ENCODE assay signal across 13 cellular contexts in the genomic region with DNA sequence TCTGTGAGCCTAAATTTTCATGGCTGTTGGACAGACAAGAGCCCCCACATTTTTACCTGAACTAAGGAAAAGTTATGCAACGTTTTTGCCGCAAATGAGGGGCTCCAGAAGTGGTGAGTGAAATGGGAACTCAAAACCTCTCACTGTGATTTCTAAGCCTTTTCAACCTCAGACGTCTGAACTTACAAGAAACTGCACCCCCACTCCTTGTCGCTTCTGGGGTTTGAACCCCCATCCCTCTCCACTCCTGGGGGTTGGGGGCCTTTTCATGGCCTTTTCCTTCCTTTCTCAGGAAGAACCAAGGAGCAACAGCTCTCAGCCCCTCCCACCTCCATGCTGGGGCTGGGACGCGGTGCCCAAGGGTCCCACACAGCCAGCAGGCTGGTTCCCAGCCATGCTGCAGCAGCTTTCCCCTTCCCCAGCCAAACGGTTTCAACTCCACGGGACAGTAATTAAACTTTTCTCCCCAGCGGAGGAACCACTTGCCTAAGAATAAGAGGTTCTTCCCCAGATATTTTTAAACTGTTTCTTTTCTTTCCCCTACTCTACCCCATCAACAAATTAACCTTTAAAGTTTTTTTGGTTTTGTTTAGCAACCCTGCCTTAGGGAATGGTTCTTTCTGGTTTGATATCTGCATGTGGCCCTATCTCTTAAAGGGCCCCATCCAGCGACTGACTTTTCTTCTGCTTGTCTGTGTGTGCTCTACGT.
DNase-seq lines count a peak whose midpoint lies in the region; ATAC-seq and TF ChIP-seq lines count a peak whose summit lies in the region.
"Had no signal": no experiment of that assay in that cellular context is flagged by ENCODE, and none has a peak within 500 bp of the region (broad histone marks: within the 10 kb centered on the region; RNA-seq: fewer than 3 reads in every experiment).

No MANE protein-coding gene starts in this region.

- no peak overlapping the region for H3K4me3 ChIP-seq in colonic mucosa
- H3K4me3 ChIP-seq: right atrium auricular region had no signal

- ATAC-seq in HG02943 (IDR thresholded peaks at IDR 0.05; ENCODE audit: low read depth, unreplicated experiment): peak; percentile 27

- no peak for TF ChIP-seq CTCF in GM13976 (IDR thresholded peaks at IDR 0.05; ENCODE audit: borderline replicate concordance, control extremely low read depth, extremely low read depth, insufficient read depth, missing control alignments)
- no peak for TF ChIP-seq CTCF in GM20000 (IDR thresholded peaks at IDR 0.05; ENCODE audit: extremely low read depth, missing control alignments)
- no peak for TF ChIP-seq CTCF in colonic mucosa (IDR thresholded peaks at IDR 0.05)

- no peaks in the 10 kb centered on the region for H3K4me1 ChIP-seq in colonic mucosa
- H3K4me1 ChIP-seq: BE2C, right atrium auricular region had no signal

- peak; percentile 44; the same call in 1 of the 2 replicates for TF ChIP-seq POLR2A in Raji (IDR thresholded peaks at IDR 0.05; ENCODE audit: insufficient read depth, low read depth, low read length)

- H3K9me3 ChIP-seq in colonic mucosa: no peaks in the 10 kb centered on the region
- H3K9me3 ChIP-seq: BE2C had no signal

- H3K27me3 ChIP-seq in colonic mucosa: no peaks in the 10 kb centered on the region
- H3K27me3 ChIP-seq: BE2C, right atrium auricular region had no signal

- no peak overlapping the region for H3K9ac ChIP-seq in colonic mucosa (ENCODE audit: low read depth in 2 of 2, low read length in 2 of 2)

- H3K27ac ChIP-seq in colonic mucosa: no peak overlapping the region
- H3K27ac ChIP-seq: right atrium auricular region had no signal

- in situ Hi-C loops in GM13976 (cut with MboI; ENCODE audit: low sequenced_read_pairs, unreplicated experiment): loop anchor here (10.0 kb wide), 1 partner anchor 82 kb away; no protein-coding TSS in a partner anchor

- no peaks in the 10 kb centered on the region for H3K36me3 ChIP-seq in colonic mucosa
- H3K36me3 ChIP-seq: BE2C, right atrium auricular region had no signal

- DNase-seq in GM13976 (ENCODE audit: low spot score) (peak; percentile 28), GM20000 (ENCODE audit: low spot score) (peak; percentile 13), DMS53 (lab: John Stamatoyannopoulos, UW) (no peak), colonic mucosa (no peak), C1 segment of cervical spinal cord (lab: John Stamatoyannopoulos, UW) (no peak)
- DNase-seq in activated CD8-positive, alpha-beta memory T cell treated with anti-CD3 and anti-CD28 coated beads, Interleukin-2, amount 50 U/mL, for 48 hours: no peak
- DNase-seq: activated CD4-positive, CD25-positive, alpha-beta regulatory T cell; activated naive CD4-positive, alpha-beta T cell treated with anti-CD3 and anti-CD28 coated beads, Interleukin-2, amount 50 U/mL, for 16 hours; BE2C; NCI-H2029 treated with DMSO at 0.1 percent for 48 hours had no signal

- intact Hi-C loops in colonic mucosa (cut with DNase I): no loop called here

Comparison
In these comparisons a context has a peak if more than half of its experiments do, and no peak if none do; other contexts are left out.
1. DNase-seq: peak in GM13976 (single experiment) and GM20000 (single experiment); none in DMS53 (single experiment), activated CD8-positive, alpha-beta memory T cell treated with anti-CD3 and anti-CD28 coated beads, Interleukin-2, amount 50 U/mL, for 48 hours (single experiment), colonic mucosa (single experiment) and C1 segment of cervical spinal cord (0 of 14).